ENCODE assay signal across 20 cellular contexts in the genomic region with DNA sequence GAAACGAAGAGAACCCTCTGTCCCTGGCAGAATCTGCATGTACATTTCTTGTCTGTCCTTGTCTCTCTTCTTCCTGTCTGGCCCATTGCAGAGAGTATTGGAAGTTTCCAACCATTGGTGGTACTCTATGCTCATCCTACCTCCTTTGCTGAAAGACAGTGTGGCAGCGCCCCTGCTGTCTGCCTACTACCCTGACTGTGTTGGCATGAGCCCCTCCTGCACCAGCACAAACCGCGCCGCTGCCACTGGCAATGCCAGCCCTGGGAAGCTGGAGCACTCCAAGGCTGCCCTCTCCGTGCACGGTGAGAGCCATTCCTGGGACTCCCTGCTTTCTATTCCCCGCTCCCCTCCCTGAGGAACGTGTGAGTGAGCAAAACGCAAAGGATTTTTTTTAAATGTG. TPM values are rescaled to one million over a fixed set of nuclear protein-coding genes. Genes with fewer than 3 reads are reported as not detected.
DNase-seq lines count a peak whose midpoint lies in the region; ATAC-seq, FAIRE-seq and TF ChIP-seq lines count a peak whose summit lies in the region.
"Had no signal": no experiment of that assay in that cellular context is flagged by ENCODE, and none has a peak within 500 bp of the region (broad histone marks: within the 10 kb centered on the region; RNA-seq: fewer than 3 reads in every experiment).

No MANE protein-coding gene starts in this region.

- no peak for TF ChIP-seq POLR2A in H1 (IDR thresholded peaks at IDR 0.05; ENCODE audit: control extremely low read depth in 1 of 2, low read depth in 2 of 2, low read length in 2 of 2)
- no peak for TF ChIP-seq POLR2A in testis (IDR thresholded peaks at IDR 0.05)
- no peak for TF ChIP-seq POLR2A in HepG2 (IDR thresholded peaks at IDR 0.05; ENCODE audit: insufficient read depth in 1 of 2, low read depth in 2 of 2, low read length in 2 of 2)

- intact Hi-C loops in testis (cut with DNase I; ENCODE audit: low total_unique reads) = no loop called here
- intact Hi-C loops in HepG2 (cut with micrococcal nuclease; ENCODE audit: unreplicated experiment) = no loop called here

- no peaks in the 10 kb centered on the region for H3K79me2 ChIP-seq in Loucy (ENCODE audit: insufficient read depth, low read length)
- no peaks in the 10 kb centered on the region for H3K79me2 ChIP-seq in H1 (ENCODE audit: control insufficient read depth in 1 of 2, insufficient read depth in 2 of 2, low read length in 2 of 2)
- no peaks in the 10 kb centered on the region for H3K79me2 ChIP-seq in HepG2 (ENCODE audit: insufficient read depth, low read length)

- no peak overlapping the region for H4K5ac ChIP-seq in H1 (ENCODE audit: insufficient read length, low read depth, low read length)

- no peak overlapping the region for H2AFZ ChIP-seq in Loucy (ENCODE audit: low read length)
- H2AFZ ChIP-seq in H1 (ENCODE audit: low read length) = no peak overlapping the region
- H2AFZ ChIP-seq in HepG2 (ENCODE audit: low read length) = no peak overlapping the region
- H2AFZ ChIP-seq: GM23248 had no signal

- H3K4ac ChIP-seq in H1 (replicated peaks; ENCODE audit: insufficient read length, low read depth, low read length) = no peak overlapping the region

- no peak overlapping the region for H3K14ac ChIP-seq in H1 (ENCODE audit: insufficient read length)

- peak overlapping the region; percentile 88; the same call in 1 of the 2 replicates for H2BK12ac ChIP-seq in H1 (ENCODE audit: low read depth, low read length)

- H3K9ac ChIP-seq in Loucy (ENCODE audit: low read depth, low read length, poor library complexity, severe bottlenecking) (no peak overlapping the region), H1 (replicated peaks in 1 of 4; ENCODE audit: extremely low read depth in 1 of 4, low read depth in 3 of 4, low read length in 3 of 4) (no peak overlapping the region), HepG2 (ENCODE audit: insufficient read depth, low read depth, low read length) (no peak overlapping the region)
- H3K9ac ChIP-seq: GM23248 had no signal

- no peak overlapping the region for H3K18ac ChIP-seq in H1 (ENCODE audit: extremely low read depth, low read length)

- no peak for ATAC-seq in HG03280 (IDR thresholded peaks at IDR 0.05; ENCODE audit: unreplicated experiment)
- ATAC-seq in HepG2 = no peak
- ATAC-seq: CD8-positive, alpha-beta T cell had no signal

- peak overlapping the region; percentile 5 for H4K91ac ChIP-seq in H1 (replicated peaks; ENCODE audit: insufficient read length, low read length)

- BruUV-seq in HepG2 (replicated peaks; lab: Mats Ljungman, UMichigan) = no TSS peak

- H3K79me1 ChIP-seq in H1 (ENCODE audit: low read depth, low read length) = no peaks in the 10 kb centered on the region

- no peak overlapping the region for H3K56ac ChIP-seq in H1 (replicated peaks; ENCODE audit: insufficient read length, low read depth, low read length)

- H4K20me1 ChIP-seq in Loucy (ENCODE audit: insufficient read depth, low read length, poor library complexity, severe bottlenecking) = no peaks in the 10 kb centered on the region
- no peaks in the 10 kb centered on the region for H4K20me1 ChIP-seq in H1 (replicated peaks in 1 of 2; ENCODE audit: control insufficient read depth in 1 of 2, insufficient read depth in 2 of 2, low read length in 2 of 2)
- H4K20me1 ChIP-seq in HepG2 (ENCODE audit: insufficient read depth, low read length) = no peaks in the 10 kb centered on the region

- H2BK20ac ChIP-seq in H1 (ENCODE audit: low read length) = 0 out of 2 replicates have a peak overlapping the region, but pooled peaks have one; percentile 21

- H3K4me2 ChIP-seq in Loucy (ENCODE audit: low read depth, low read length, poor library complexity, severe bottlenecking) (no peak overlapping the region), H1 (ENCODE audit: insufficient read depth in 1 of 2, low read depth in 2 of 2, low read length in 2 of 2) (no peak overlapping the region), HepG2 (ENCODE audit: low read depth, low read length) (no peak overlapping the region)
- H3K4me2 ChIP-seq: A549 had no signal

- DNase-seq in H7 (peak; percentile 21), H1 (ENCODE audit: low read depth in 1 of 2, low spot score in 2 of 2) (no peak), testis (no peak), HepG2 (ENCODE audit: low spot score) (no peak), A172 (ENCODE audit: low spot score) (no peak)
- DNase-seq: BE2C; CD8-positive, alpha-beta T cell; COR-L47; DMS153; DMS79 treated with DMSO at 0.1 percent for 48 hours; EL; GM23248; HCEC 1CT had no signal

- H3K9me2 ChIP-seq in Loucy (replicated peaks; ENCODE audit: low read depth, low read length) = no peaks in the 10 kb centered on the region

- H3K36me3 ChIP-seq in H7 (replicated peaks; ENCODE audit: control insufficient read depth, insufficient read depth, low read length) (no peaks in the 10 kb centered on the region), Loucy (ENCODE audit: insufficient read depth, low read length) (no peaks in the 10 kb centered on the region; the same call in 1 of the 2 replicates), H1 (ENCODE audit: control insufficient read depth in 2 of 4, insufficient read depth in 4 of 4, low read length in 3 of 4) (peaks cover 0 to 5% (median 0%) of the 10 kb centered on the region in 4 experiments; a peak in 1 of 8 replicates), testis (ENCODE audit: low read depth, missing control alignments) (no peaks in the 10 kb centered on the region), HepG2 (replicated peaks in 1 of 2; ENCODE audit: control insufficient read depth in 1 of 2, insufficient read depth in 2 of 2, low read length in 2 of 2) (peaks cover 0 to 4% of the 10 kb centered on the region in 2 experiments; a peak in 1 of 5 replicates)
- H3K36me3 ChIP-seq: BE2C had no signal

- H3K4me3 ChIP-seq in H7 (ENCODE audit: insufficient read depth, low read depth, low read length) (no peak overlapping the region), Loucy (ENCODE audit: low read length, poor library complexity, severe bottlenecking) (no peak overlapping the region), H1 (ENCODE audit: extremely low read depth in 1 of 4, insufficient read depth in 2 of 4, low read depth in 3 of 4, low read length in 4 of 4) (no peak overlapping the region), testis (no peak overlapping the region), HepG2 (replicated peaks in 1 of 3; ENCODE audit: insufficient read depth in 1 of 3, low read depth in 2 of 3, low read length in 3 of 3) (no peak overlapping the region)
- H3K4me3 ChIP-seq: A549, GM23248 had no signal

- H3K27me3 ChIP-seq in H7 (ENCODE audit: control insufficient read depth, insufficient read depth, low read length) (no peaks in the 10 kb centered on the region), Loucy (ENCODE audit: insufficient read depth, low read length, poor library complexity, severe bottlenecking) (no peaks in the 10 kb centered on the region), H1 (replicated peaks in 1 of 4; ENCODE audit: control insufficient read depth in 3 of 4, extremely low read depth in 1 of 4, insufficient read depth in 3 of 4, low read length in 3 of 4) (no peaks in the 10 kb centered on the region), testis (no peaks in the 10 kb centered on the region), HepG2 (ENCODE audit: control insufficient read depth in 1 of 2, insufficient read depth in 2 of 2, low read length in 2 of 2) (no peaks in the 10 kb centered on the region)
- H3K27me3 ChIP-seq: BE2C had no signal

- in situ Hi-C loops in HepG2 (cut with HindIII; ENCODE audit: extremely low pct_ligation_motif_present, low pct_unique_long_range_greater_than_20kb) = no loop called here

- no peak overlapping the region for H2BK120ac ChIP-seq in H1 (replicated peaks; ENCODE audit: low read depth, low read length)

- H3K23me2 ChIP-seq in H1 (ENCODE audit: low read depth, low read length) = no peaks in the 10 kb centered on the region

- H3K23ac ChIP-seq in H1 (ENCODE audit: insufficient read length) = no peak overlapping the region

- no peaks in the 10 kb centered on the region for H3K9me3 ChIP-seq in Loucy (ENCODE audit: insufficient read depth, low read depth, low read length)
- no peaks in the 10 kb centered on the region for H3K9me3 ChIP-seq in H1 (ENCODE audit: insufficient read depth in 2 of 2, low read depth in 1 of 2, low read length in 1 of 2)
- no peaks in the 10 kb centered on the region for H3K9me3 ChIP-seq in testis
- H3K9me3 ChIP-seq in HepG2 (ENCODE audit: low read length) = no peaks in the 10 kb centered on the region
- H3K9me3 ChIP-seq: A549, BE2C had no signal

- POLR2A ChIA-PET in H1 (lab: Charles Lee; ENCODE audit: partially characterized antibody) (no interaction called here), HepG2 (lab: Yijun Ruan, JAX) (no interaction called here)

- H3K27ac ChIP-seq in H1 (ENCODE audit: low read depth, low read length) (no peak overlapping the region), testis (no peak overlapping the region), HepG2 (ENCODE audit: extremely low read length, insufficient read depth, low read length) (no peak overlapping the region)
- H3K27ac ChIP-seq: A549, C4-2B, GM23248 had no signal

- 0 out of 2 replicates have a peak overlapping the region, but pooled peaks have one; percentile 33 for H2BK15ac ChIP-seq in H1 (ENCODE audit: low read length)

- TF ChIP-seq RAD21 in H1 (IDR thresholded peaks at IDR 0.05 in 1 of 2, conservative IDR thresholded peaks at IDR 0.05 in 1 of 2; ENCODE audit: low read depth in 2 of 2, low read length in 2 of 2) = peak; percentile 4 to 21; a peak in 1 of 4 replicates
- no peak for TF ChIP-seq RAD21 in HepG2 (CRISPR knock-in tag; IDR thresholded peaks at IDR 0.05)

- 94% methylated on average over 10 of the region's 10 CpGs; no CpG with 5 or more reads in 1 of the 2 experiments for WGBS in H1 (ENCODE audit: extremely low coverage in 1 of 2, insufficient coverage in 1 of 2, insufficient read length in 1 of 2, insufficient replicate concordance in 2 of 2, low coverage in 1 of 2, low lambda C conversion rate in 2 of 2, missing lambda C conversion rate in 1 of 2), 2 experiments
- WGBS in testis, 2 donors = 63 to 74% methylated on average over 10 of the region's 10 CpGs
- WGBS in HepG2 (ENCODE audit: low lambda C conversion rate) = 96% methylated on average over 10 of the region's 10 CpGs

- H2AK5ac ChIP-seq in H1 (ENCODE audit: low read depth, low read length) = no peak overlapping the region

- no peak overlapping the region for H2BK5ac ChIP-seq in H1 (ENCODE audit: low read depth, low read length)

- CTCF ChIA-PET in H1 (lab: Charles Lee; ENCODE audit: partially characterized antibody) = no interaction called here
- CTCF ChIA-PET in HepG2 (lab: Yijun Ruan, JAX; ENCODE audit: low intra/inter-chr PET ratio, low total read pairs) = no interaction called here

- H4K8ac ChIP-seq in H1 (ENCODE audit: extremely low read depth, insufficient read depth, low read length) = no peak overlapping the region; the same call in 1 of the 2 replicates

- TF ChIP-seq EP300 in H1 (IDR thresholded peaks at IDR 0.05; ENCODE audit: borderline replicate concordance in 1 of 2, low read depth in 2 of 2, low read length in 2 of 2) (no peak), HepG2 (IDR thresholded peaks at IDR 0.05; ENCODE audit: low read depth in 2 of 2, low read length in 2 of 2) (no peak), HepG2 (CRISPR knock-in tag; IDR thresholded peaks at IDR 0.05; ENCODE audit: borderline replicate concordance) (no peak)

- TF ChIP-seq CTCF in Loucy (conservative IDR thresholded peaks at IDR 0.05; ENCODE audit: low read length) (0 out of 2 replicates have a peak, but pooled peaks have one; percentile 8), H1 (IDR thresholded peaks at IDR 0.05; ENCODE audit: control extremely low read depth in 1 of 3, insufficient read depth in 1 of 3, low read depth in 1 of 3, low read length in 3 of 3) (peak in 1 of 3 experiments; percentile 35; a peak in 1 of 4 replicates), testis (IDR thresholded peaks at IDR 0.05) (no peak), HepG2 (CRISPR knock-in tag; IDR thresholded peaks at IDR 0.05) (no peak)

- H3K4me1 ChIP-seq in Loucy (ENCODE audit: insufficient read depth, low read length, poor library complexity, severe bottlenecking) (peaks cover 17% of the 10 kb centered on the region), H1 (replicated peaks in 1 of 4; ENCODE audit: control insufficient read depth in 3 of 4, insufficient read depth in 4 of 4, low read length in 3 of 4) (peaks cover 4 to 12% (median 10%) of the 10 kb centered on the region in 4 experiments), testis (peaks cover 10% of the 10 kb centered on the region), HepG2 (ENCODE audit: insufficient read depth, low read length) (no peaks in the 10 kb centered on the region)
- H3K4me1 ChIP-seq: A549, BE2C had no signal

- no peaks in the 10 kb centered on the region for H3F3A ChIP-seq in Loucy (ENCODE audit: low read depth)

- no peak for FAIRE-seq in H1 (lab: Jason Lieb, UNC)
- no peak for FAIRE-seq in HepG2 (lab: Jason Lieb, UNC)
- FAIRE-seq: A549, D721Med, G401.6, GM12891 had no signal

RNA-seq across cellular contexts. Expression of gene KDM1B, which starts 32.5 kb away (rescaled TPM):
- 6.8 and 11.2 TPM in 2 replicates for total RNA-seq in H7 (2014; rRNA removed; shearing (Covaris generic))
- total RNA-seq in H1 (2021; fragmentation: NEBNext Ultra II Directional; extraction: Animal tissue kit (Norgen Biotek cat#: 25700)) = 7.5 and 7.7 TPM in 2 replicates
- polyA plus RNA-seq in H1 (2011; rRNA removed) (3.7 and 4.0 TPM in 2 replicates), testis (ENCODE audit: insufficient read depth, low read depth, low replicate concordance) (32.1 TPM), HepG2 (2011; rRNA removed) (9.2 and 9.8 TPM in 2 replicates)
- polyA plus RNA-seq in H1 (2011; cell fraction: cytosol; rRNA removed) = 4.3 TPM
- polyA plus RNA-seq in H1 (2011; cell fraction: nucleus; rRNA removed) = 5.2 TPM
- polyA plus RNA-seq in H1 (2012, experiment 1 of 2) = 6.3 to 9.2 TPM (median 7.2 TPM) in 4 replicates
- polyA plus RNA-seq in H1 (2012, experiment 2 of 2) = 0.75 TPM
- 4.2 TPM for polyA plus RNA-seq in H1 (2013, experiment 1 of 2)
- 4.4 TPM for polyA plus RNA-seq in H1 (2013, experiment 2 of 2)
- 9.6 and 14.6 TPM in 2 replicates for polyA minus RNA-seq in H1 (2011; rRNA and poly(A)+ RNA removed)
- polyA minus RNA-seq in H1 (2011; cell fraction: cytosol; rRNA and poly(A)+ RNA removed) = 6.2 TPM
- 8.8 TPM for polyA minus RNA-seq in H1 (2011; cell fraction: nucleus; rRNA and poly(A)+ RNA removed)
- total RNA-seq in testis (10 to 100 TPM; 38.1 to 41.1 TPM), HepG2 (2016; rRNA removed; fragmentation: Illumina TruSeq; extraction: Trizol) (13.2 and 22.1 TPM in 2 replicates)
- 5.9 and 7.8 TPM in 2 replicates for total RNA-seq in HepG2 (2016; cell fraction: cytosol; rRNA removed; fragmentation: Illumina TruSeq; extraction: Trizol; ENCODE audit: low read depth)
- total RNA-seq in HepG2 (2016; cell fraction: insoluble cytoplasmic fraction; rRNA removed; fragmentation: Illumina TruSeq; extraction: Trizol) = 13.0 and 19.5 TPM in 2 replicates
- total RNA-seq in HepG2 (2016; cell fraction: membrane; rRNA removed; fragmentation: Illumina TruSeq; extraction: Trizol) = 9.4 and 9.5 TPM in 2 replicates
- 11.7 and 12.5 TPM in 2 replicates for total RNA-seq in HepG2 (2016; cell fraction: nucleus; rRNA removed; fragmentation: Illumina TruSeq; extraction: Trizol)
- polyA plus RNA-seq in HepG2 (2011; cell fraction: cytosol; rRNA removed) = 6.8 and 7.3 TPM in 2 replicates
- polyA plus RNA-seq in HepG2 (2011; cell fraction: nucleus; rRNA removed) = 7.2 and 8.6 TPM in 2 replicates
- 8.3 and 8.4 TPM in 2 replicates for polyA plus RNA-seq in HepG2 (2012)
- polyA plus RNA-seq in HepG2 (2016; cell fraction: cytosol; fragmentation: Illumina TruSeq; extraction: Trizol; ENCODE audit: low read depth) = 1.1 and 1.2 TPM in 2 replicates
- 21.7 and 21.8 TPM in 2 replicates for polyA plus RNA-seq in HepG2 (2016; cell fraction: insoluble cytoplasmic fraction; fragmentation: Illumina TruSeq; extraction: Trizol; ENCODE audit: low read depth)
- 4.8 and 5.0 TPM in 2 replicates for polyA plus RNA-seq in HepG2 (2016; cell fraction: membrane; fragmentation: Illumina TruSeq; extraction: Trizol; ENCODE audit: low read depth)
- 16.9 and 18.0 TPM in 2 replicates for polyA plus RNA-seq in HepG2 (2016; cell fraction: nucleus; fragmentation: Illumina TruSeq; extraction: Trizol; ENCODE audit: insufficient read depth, low read depth)
- 12.9 and 19.5 TPM in 2 replicates for polyA minus RNA-seq in HepG2 (2011; rRNA and poly(A)+ RNA removed; ENCODE audit: low replicate concordance)
- polyA minus RNA-seq in HepG2 (2011; cell fraction: cytosol; rRNA and poly(A)+ RNA removed) = 10.6 and 12.8 TPM in 2 replicates
- polyA minus RNA-seq in HepG2 (2011; cell fraction: nucleus; rRNA and poly(A)+ RNA removed) = 7.3 and 9.9 TPM in 2 replicates
- 9.3 and 11.2 TPM in 2 replicates for total RNA-seq in A172 (2014; rRNA removed; shearing (Covaris generic))

RNA-seq across cellular contexts. Expression of gene TPMT, which starts 32.8 kb away (rescaled TPM):
- 20.9 and 22.5 TPM in 2 replicates for total RNA-seq in H7 (2014; rRNA removed; shearing (Covaris generic))
- total RNA-seq in H1 (2021; fragmentation: NEBNext Ultra II Directional; extraction: Animal tissue kit (Norgen Biotek cat#: 25700)) = 17.2 and 18.3 TPM in 2 replicates
- polyA plus RNA-seq in H1 (2011; rRNA removed) = 7.9 and 12.3 TPM in 2 replicates
- polyA plus RNA-seq in H1 (2011; cell fraction: cytosol; rRNA removed) = 12.5 TPM
- 5.9 TPM for polyA plus RNA-seq in H1 (2011; cell fraction: nucleus; rRNA removed)
- 12.0 to 21.6 TPM (median 12.7 TPM) in 4 replicates for polyA plus RNA-seq in H1 (2012, experiment 1 of 2)
- polyA plus RNA-seq in H1 (2012, experiment 2 of 2) = 3.0 TPM
- 14.9 TPM for polyA plus RNA-seq in H1 (2013, experiment 1 of 2)
- polyA plus RNA-seq in H1 (2013, experiment 2 of 2) = 14.4 TPM
- 7.0 and 10.0 TPM in 2 replicates for polyA minus RNA-seq in H1 (2011; rRNA and poly(A)+ RNA removed)
- 4.5 TPM for polyA minus RNA-seq in H1 (2011; cell fraction: cytosol; rRNA and poly(A)+ RNA removed)
- polyA minus RNA-seq in H1 (2011; cell fraction: nucleus; rRNA and poly(A)+ RNA removed) = 10.4 TPM
- 10 to 100 TPM; 18.3 to 21.0 TPM for total RNA-seq in testis
- polyA plus RNA-seq in testis (ENCODE audit: insufficient read depth, low read depth, low replicate concordance) = 14.6 TPM
- 22.8 and 33.3 TPM in 2 replicates for total RNA-seq in HepG2 (2016; rRNA removed; fragmentation: Illumina TruSeq; extraction: Trizol)
- total RNA-seq in HepG2 (2016; cell fraction: cytosol; rRNA removed; fragmentation: Illumina TruSeq; extraction: Trizol; ENCODE audit: low read depth) = 6.9 and 7.2 TPM in 2 replicates
- 22.5 and 34.3 TPM in 2 replicates for total RNA-seq in HepG2 (2016; cell fraction: insoluble cytoplasmic fraction; rRNA removed; fragmentation: Illumina TruSeq; extraction: Trizol)
- 16.6 and 17.8 TPM in 2 replicates for total RNA-seq in HepG2 (2016; cell fraction: membrane; rRNA removed; fragmentation: Illumina TruSeq; extraction: Trizol)
- 8.8 and 9.6 TPM in 2 replicates for total RNA-seq in HepG2 (2016; cell fraction: nucleus; rRNA removed; fragmentation: Illumina TruSeq; extraction: Trizol)
- 9.5 and 11.1 TPM in 2 replicates for polyA plus RNA-seq in HepG2 (2011; rRNA removed)
- 6.1 and 8.9 TPM in 2 replicates for polyA plus RNA-seq in HepG2 (2011; cell fraction: cytosol; rRNA removed)
- 1.9 and 2.4 TPM in 2 replicates for polyA plus RNA-seq in HepG2 (2011; cell fraction: nucleus; rRNA removed)
- 9.8 and 12.6 TPM in 2 replicates for polyA plus RNA-seq in HepG2 (2012)
- 9.7 and 11.0 TPM in 2 replicates for polyA plus RNA-seq in HepG2 (2016; cell fraction: cytosol; fragmentation: Illumina TruSeq; extraction: Trizol; ENCODE audit: low read depth)
- 43.3 and 51.0 TPM in 2 replicates for polyA plus RNA-seq in HepG2 (2016; cell fraction: insoluble cytoplasmic fraction; fragmentation: Illumina TruSeq; extraction: Trizol; ENCODE audit: low read depth)
- polyA plus RNA-seq in HepG2 (2016; cell fraction: membrane; fragmentation: Illumina TruSeq; extraction: Trizol; ENCODE audit: low read depth) = 18.1 and 18.9 TPM in 2 replicates
- polyA plus RNA-seq in HepG2 (2016; cell fraction: nucleus; fragmentation: Illumina TruSeq; extraction: Trizol; ENCODE audit: insufficient read depth, low read depth) = 17.2 and 20.4 TPM in 2 replicates
- polyA minus RNA-seq in HepG2 (2011; rRNA and poly(A)+ RNA removed; ENCODE audit: low replicate concordance) = 2.2 and 4.7 TPM in 2 replicates
- polyA minus RNA-seq in HepG2 (2011; cell fraction: cytosol; rRNA and poly(A)+ RNA removed) = 4.4 TPM in 2 replicates
- 3.2 and 4.7 TPM in 2 replicates for polyA minus RNA-seq in HepG2 (2011; cell fraction: nucleus; rRNA and poly(A)+ RNA removed)
- 15.4 and 17.9 TPM in 2 replicates for total RNA-seq in A172 (2014; rRNA removed; shearing (Covaris generic))
